Comparison of ENCODE assay signal across 21 cellular contexts in genomic region chr4:39563448-39563847, GRCh38.
"Had no signal": no experiment of that assay in that cellular context is flagged by ENCODE, and none has a peak within 500 bp of the region (broad histone marks: within the 10 kb centered on the region; RNA-seq: fewer than 3 reads in every experiment).

No MANE protein-coding gene starts in this region.

- H3K36me3 ChIP-seq: neutrophil, ovary had no signal

- H3K4me3 Mint-ChIP-seq: activated naive CD8-positive, alpha-beta T cell treated with anti-CD3 and anti-CD28 coated beads for 36 hours; activated T-cell treated with anti-CD3 and anti-CD28 coated beads, Interleukin-2, amount 50 U/mL, for 24 hours; mesothelial cell of epicardium; natural killer cell; stimulated activated naive CD8-positive, alpha-beta T cell treated with anti-CD3 and anti-CD28 coated beads, Interleukin-15, amount 100 ng/mL, for 72 hours had no signal

- H3K4me1 Mint-ChIP-seq: natural killer cell; stimulated activated naive CD8-positive, alpha-beta T cell treated with anti-CD3 and anti-CD28 coated beads, Interleukin-15, amount 100 ng/mL, for 72 hours had no signal

- H3K4me1 ChIP-seq: psoas muscle, right atrium auricular region had no signal

- H3K4me3 ChIP-seq: left ventricle myocardium inferior, ovary, psoas muscle, right atrium auricular region, suprapubic skin, transverse colon had no signal

- H3K27me3 Mint-ChIP-seq: activated naive CD8-positive, alpha-beta T cell treated with anti-CD3 and anti-CD28 coated beads for 36 hours; activated T-cell treated with anti-CD3 and anti-CD28 coated beads, Interleukin-2, amount 50 U/mL, for 24 hours; stimulated activated naive CD8-positive, alpha-beta T cell treated with anti-CD3 and anti-CD28 coated beads, Interleukin-15, amount 100 ng/mL, for 72 hours had no signal

- H3K9me3 Mint-ChIP-seq: activated naive CD8-positive, alpha-beta T cell treated with anti-CD3 and anti-CD28 coated beads for 36 hours; activated T-cell treated with anti-CD3 and anti-CD28 coated beads, Interleukin-2, amount 50 U/mL, for 24 hours; natural killer cell had no signal

- H3K27ac ChIP-seq: left ventricle myocardium inferior, neutrophil, ovary, psoas muscle, right atrium auricular region, suprapubic skin, transverse colon, VCaP had no signal

- H3K27ac Mint-ChIP-seq: activated naive CD8-positive, alpha-beta T cell treated with anti-CD3 and anti-CD28 coated beads for 36 hours; activated T-cell treated with anti-CD3 and anti-CD28 coated beads, Interleukin-2, amount 50 U/mL, for 24 hours; activated T-helper 2 cell treated with anti-CD3 and anti-CD28 coated beads, Interferon-gamma antibody, Interleukin-2, Interleukin-4, amounts not matched to agents 10 μg/mL and 5 μg/mL and 100 μg/mL, durations not matched to agents 14 hours and 24 hours and 36 hours; mesothelial cell of epicardium; natural killer cell had no signal

- DNase-seq: activated CD4-positive, alpha-beta T cell treated with anti-CD3 and anti-CD28 coated beads for 1 hour; activated naive CD4-positive, alpha-beta T cell; activated naive CD8-positive, alpha-beta T cell treated with anti-CD3 and anti-CD28 coated beads for 36 hours; activated T-cell treated with anti-CD3 and anti-CD28 coated beads, Interleukin-2, amount 50 U/mL, for 24 hours; effector CD4-positive, alpha-beta T cell; glutamatergic neuron; hippocampal formation; kidney glomerular epithelial cell; left ventricle myocardium inferior; natural killer cell; ovary; psoas muscle; stimulated activated CD4-positive, alpha-beta T cell treated with anti-CD3 and anti-CD28 coated beads, Interleukin-4, amount 100 ng/mL, for 24 hours; stimulated activated naive CD8-positive, alpha-beta T cell treated with anti-CD3 and anti-CD28 coated beads, Interleukin-15, amount 100 ng/mL, for 72 hours; transverse colon had no signal

- H3K36me3 Mint-ChIP-seq: natural killer cell had no signal

- H3K27me3 ChIP-seq: neutrophil, ovary, right atrium auricular region, suprapubic skin, transverse colon had no signal

- H3K9me3 ChIP-seq: left ventricle myocardium inferior, neutrophil, ovary, psoas muscle, right atrium auricular region, suprapubic skin, transverse colon had no signal
